14 cellular contexts compared by ENCODE assay signal in the genomic region with DNA sequence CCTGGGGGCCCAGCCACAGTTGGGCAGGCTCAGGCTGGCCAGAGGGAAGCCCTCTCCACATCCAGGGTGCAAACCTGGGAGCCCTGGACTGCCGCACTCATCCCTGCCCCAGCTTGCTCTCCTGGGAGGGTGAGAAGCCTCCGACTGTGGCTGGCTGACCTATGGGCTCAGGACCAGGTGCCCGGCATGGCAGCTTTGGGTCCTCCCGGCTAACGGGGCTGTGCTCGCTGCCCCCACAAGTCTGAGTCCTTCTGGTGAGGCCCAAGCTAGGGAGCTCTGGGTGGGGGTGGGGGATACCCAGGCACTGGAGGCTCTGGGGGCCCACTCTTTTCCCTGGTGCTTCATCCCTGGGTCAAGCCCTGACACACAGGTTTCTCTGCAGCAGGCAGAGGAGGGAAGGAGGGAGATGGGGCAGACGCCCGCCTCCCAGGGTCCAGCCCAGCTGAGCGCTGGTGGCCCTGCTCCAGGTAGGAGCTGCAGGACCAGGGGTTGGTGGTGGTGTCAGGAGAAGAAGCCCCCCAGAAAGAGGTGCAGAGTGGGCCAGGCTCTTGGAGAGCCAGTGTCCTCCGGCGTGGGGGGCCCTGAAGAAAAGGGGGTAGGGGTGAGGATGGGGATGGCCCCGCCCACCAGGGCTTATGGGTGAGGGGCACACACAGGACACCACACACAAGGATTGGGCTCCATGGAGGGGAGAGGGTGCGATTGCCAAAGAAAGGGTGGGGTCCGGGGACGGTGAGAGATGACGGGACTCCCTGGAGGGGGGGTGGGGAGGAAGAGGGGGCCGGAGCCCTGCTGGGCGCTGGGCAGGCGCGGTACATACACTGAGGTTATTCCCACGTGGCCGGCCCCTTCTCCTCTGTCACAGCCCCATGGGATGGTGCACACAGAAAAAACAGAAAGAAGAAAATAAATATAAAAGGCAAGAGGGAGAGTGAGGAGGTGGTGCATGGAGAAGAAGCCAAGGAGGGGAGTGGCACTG. TPM values are rescaled to one million over a fixed set of nuclear protein-coding genes. Genes with fewer than 3 reads are reported as not detected.
DNase-seq lines count a peak whose midpoint lies in the region; ATAC-seq, FAIRE-seq and TF ChIP-seq lines count a peak whose summit lies in the region.
"Had no signal": no experiment of that assay in that cellular context is flagged by ENCODE, and none has a peak within 500 bp of the region (broad histone marks: within the 10 kb centered on the region; RNA-seq: fewer than 3 reads in every experiment).

No MANE protein-coding gene starts in this region.

- intact Hi-C loops in natural killer cell (cut with micrococcal nuclease): no loop called here

- H3K4me1 Mint-ChIP-seq in natural killer cell: peaks cover 17 to 33% of the 10 kb centered on the region in 2 donors
- H3K4me1 Mint-ChIP-seq in natural killer cell treated with Interleukin-12 subunit alpha and Interleukin-12 subunit beta and Interleukin-15 and Interleukin-18, amount 100 ng/mL, for 72 hours (ENCODE audit: low read depth in 2 of 2): peaks cover 15 to 16% of the 10 kb centered on the region in 2 donors

- H3K27me3 Mint-ChIP-seq in natural killer cell (ENCODE audit: low read depth in 2 of 2): no peaks in the 10 kb centered on the region
- no peaks in the 10 kb centered on the region for H3K27me3 Mint-ChIP-seq in natural killer cell treated with Interleukin-12 subunit alpha and Interleukin-12 subunit beta and Interleukin-15 and Interleukin-18, amount 100 ng/mL, for 72 hours

- H3K4me3 Mint-ChIP-seq in natural killer cell: peak overlapping the region; percentile 63
- no peak overlapping the region for H3K4me3 Mint-ChIP-seq in natural killer cell treated with Interleukin-12 subunit alpha and Interleukin-12 subunit beta and Interleukin-15 and Interleukin-18, amount 100 ng/mL, for 72 hours

- H2AFZ ChIP-seq in OCI-LY3 (ENCODE audit: low read depth, low read length) (no peak overlapping the region; the same call in 1 of the 2 replicates), H1 (ENCODE audit: low read length) (no peak overlapping the region)

- TF ChIP-seq CTCF in natural killer cell (IDR thresholded peaks at IDR 0.05): no peak
- no peak for TF ChIP-seq CTCF in OCI-LY3 (IDR thresholded peaks at IDR 0.05; ENCODE audit: low read depth, low read length)
- no peak for TF ChIP-seq CTCF in H1 (IDR thresholded peaks at IDR 0.05; ENCODE audit: control extremely low read depth in 1 of 3, insufficient read depth in 1 of 3, low read depth in 1 of 3, low read length in 3 of 3)

- no peak for ATAC-seq in natural killer cell
- ATAC-seq in natural killer cell treated with Interleukin-12 subunit alpha and Interleukin-12 subunit beta and Interleukin-15 and Interleukin-18, amount 100 ng/mL, for 72 hours: no peak
- ATAC-seq in GM19463 (IDR thresholded peaks at IDR 0.05; ENCODE audit: unreplicated experiment): no peak
- no peak for ATAC-seq in HG03175 (IDR thresholded peaks at IDR 0.05; ENCODE audit: unreplicated experiment)
- ATAC-seq: left colon, mucosa of descending colon had no signal

- TF ChIP-seq POLR2A in H1 (IDR thresholded peaks at IDR 0.05; ENCODE audit: control extremely low read depth in 1 of 2, low read depth in 2 of 2, low read length in 2 of 2): no peak

- H2BK20ac ChIP-seq in H1 (ENCODE audit: low read length): no peak overlapping the region

- no peak overlapping the region for H3K56ac ChIP-seq in H1 (replicated peaks; ENCODE audit: insufficient read length, low read depth, low read length)

- H4K8ac ChIP-seq in H1 (ENCODE audit: extremely low read depth, insufficient read depth, low read length): no peak overlapping the region; the same call in 1 of the 2 replicates

- H3K9ac ChIP-seq in OCI-LY3 (ENCODE audit: low read length): peak overlapping the region; percentile 71
- no peak overlapping the region for H3K9ac ChIP-seq in H1 (replicated peaks in 1 of 4; ENCODE audit: extremely low read depth in 1 of 4, low read depth in 3 of 4, low read length in 3 of 4)

- H3K23me2 ChIP-seq in H1 (ENCODE audit: low read depth, low read length): 0 out of 2 replicates have a peak, but pooled peaks cover 2% of the 10 kb centered on the region

- H3K18ac ChIP-seq in H1 (ENCODE audit: extremely low read depth, low read length): peak overlapping the region; percentile 48; the same call in 1 of the 2 replicates

- DNase-seq in natural killer cell (no peak), H1 (ENCODE audit: low read depth in 1 of 2, low spot score in 2 of 2) (no peak), NCI-H1105 (lab: John Stamatoyannopoulos, UW) (no peak), KG1 (lab: John Stamatoyannopoulos, UW) (no peak)
- DNase-seq in natural killer cell treated with Interleukin-12 subunit alpha and Interleukin-12 subunit beta and Interleukin-15 and Interleukin-18, amount 100 ng/mL, for 72 hours (ENCODE audit: low spot score): no peak
- DNase-seq: activated CD4-positive, alpha-beta T cell treated with anti-CD3 and anti-CD28 coated beads for 48 hours; esophagus squamous epithelium; left colon; mucosa of descending colon; NCI-H1417; NCI-H2171 had no signal

- H3K79me1 ChIP-seq in H1 (ENCODE audit: low read depth, low read length): no peaks in the 10 kb centered on the region

- H2BK12ac ChIP-seq in H1 (ENCODE audit: low read depth, low read length): 0 out of 2 replicates have a peak overlapping the region, but pooled peaks have one; percentile 39

- peak overlapping the region in 1 of 2 donors; percentile 93 for H3K27ac Mint-ChIP-seq in natural killer cell
- H3K27ac Mint-ChIP-seq in natural killer cell treated with Interleukin-12 subunit alpha and Interleukin-12 subunit beta and Interleukin-15 and Interleukin-18, amount 100 ng/mL, for 72 hours: peak overlapping the region in 1 of 2 donors; percentile 76

- H3K27me3 ChIP-seq in OCI-LY3 (ENCODE audit: low read depth, low read length) (peaks cover 31% of the 10 kb centered on the region), H1 (replicated peaks in 1 of 4; ENCODE audit: control insufficient read depth in 3 of 4, extremely low read depth in 1 of 4, insufficient read depth in 3 of 4, low read length in 3 of 4) (no peaks in the 10 kb centered on the region)
- H3K27me3 ChIP-seq: esophagus squamous epithelium had no signal

- peak overlapping the region; percentile 78 for H3K4me3 ChIP-seq in OCI-LY3 (ENCODE audit: low read length)
- no peak overlapping the region for H3K4me3 ChIP-seq in H1 (ENCODE audit: extremely low read depth in 1 of 4, insufficient read depth in 2 of 4, low read depth in 3 of 4, low read length in 4 of 4)
- H3K4me3 ChIP-seq: esophagus squamous epithelium, mucosa of descending colon had no signal

- no peak for FAIRE-seq in H1 (lab: Jason Lieb, UNC)

- H3K4ac ChIP-seq in H1 (replicated peaks; ENCODE audit: insufficient read length, low read depth, low read length): no peak overlapping the region

- H3K9me3 ChIP-seq in OCI-LY3 (ENCODE audit: insufficient read depth, low read length) (no peaks in the 10 kb centered on the region), H1 (ENCODE audit: insufficient read depth in 2 of 2, low read depth in 1 of 2, low read length in 1 of 2) (no peaks in the 10 kb centered on the region)
- H3K9me3 ChIP-seq: esophagus squamous epithelium, mucosa of descending colon had no signal

- H3K27ac ChIP-seq in OCI-LY3 (ENCODE audit: low read length): no peak overlapping the region
- H3K27ac ChIP-seq in H1 (ENCODE audit: low read depth, low read length): no peak overlapping the region
- H3K27ac ChIP-seq: esophagus squamous epithelium had no signal

- no peaks in the 10 kb centered on the region for H3K36me3 ChIP-seq in OCI-LY3 (replicated peaks; ENCODE audit: low read depth, low read length)
- no peaks in the 10 kb centered on the region; a peak in 1 of 8 replicates for H3K36me3 ChIP-seq in H1 (ENCODE audit: control insufficient read depth in 2 of 4, insufficient read depth in 4 of 4, low read length in 3 of 4)
- H3K36me3 ChIP-seq: esophagus squamous epithelium had no signal

- H3K79me2 ChIP-seq in OCI-LY3 (ENCODE audit: low read length) (no peaks in the 10 kb centered on the region), H1 (ENCODE audit: control insufficient read depth in 1 of 2, insufficient read depth in 2 of 2, low read length in 2 of 2) (no peaks in the 10 kb centered on the region)

- no peaks in the 10 kb centered on the region for H3K9me3 Mint-ChIP-seq in natural killer cell
- H3K9me3 Mint-ChIP-seq in natural killer cell treated with Interleukin-12 subunit alpha and Interleukin-12 subunit beta and Interleukin-15 and Interleukin-18, amount 100 ng/mL, for 72 hours: no peaks in the 10 kb centered on the region

- no peak overlapping the region for H3K14ac ChIP-seq in H1 (ENCODE audit: insufficient read length)

- TF ChIP-seq EP300 in H1 (IDR thresholded peaks at IDR 0.05; ENCODE audit: borderline replicate concordance in 1 of 2, low read depth in 2 of 2, low read length in 2 of 2): no peak

- CTCF ChIA-PET in H1 (lab: Charles Lee; ENCODE audit: partially characterized antibody): interaction anchor here (0.6 to 9.0 kb wide), 6 partner anchors 14 to 1856 kb away, joined by 3 to 89 read pairs (median 3); no protein-coding TSS in a partner anchor

- H2BK5ac ChIP-seq in H1 (ENCODE audit: low read depth, low read length): 0 out of 2 replicates have a peak overlapping the region, but pooled peaks have one; percentile 24

- H3K36me3 Mint-ChIP-seq in natural killer cell: no peaks in the 10 kb centered on the region
- no peaks in the 10 kb centered on the region for H3K36me3 Mint-ChIP-seq in natural killer cell treated with Interleukin-12 subunit alpha and Interleukin-12 subunit beta and Interleukin-15 and Interleukin-18, amount 100 ng/mL, for 72 hours

- H2BK120ac ChIP-seq in H1 (replicated peaks; ENCODE audit: low read depth, low read length): no peak overlapping the region

- H4K20me1 ChIP-seq in OCI-LY3 (ENCODE audit: insufficient read depth, low read length) (no peaks in the 10 kb centered on the region), H1 (replicated peaks in 1 of 2; ENCODE audit: control insufficient read depth in 1 of 2, insufficient read depth in 2 of 2, low read length in 2 of 2) (peaks cover 0 to 2% of the 10 kb centered on the region in 2 experiments)

- POLR2A ChIA-PET in H1 (lab: Charles Lee; ENCODE audit: partially characterized antibody): interaction anchor here (0.5 to 2.0 kb wide), 5 partner anchors 47 to 92 kb away, joined by 3 to 7 read pairs (median 3); partner anchors contain the start of gene NACC1

- 92% methylated on average over 8 of the region's 22 CpGs; no CpG with 5 or more reads in 1 of the 2 experiments for WGBS in H1 (ENCODE audit: extremely low coverage in 1 of 2, insufficient coverage in 1 of 2, insufficient read length in 1 of 2, insufficient replicate concordance in 2 of 2, low coverage in 1 of 2, low lambda C conversion rate in 2 of 2, missing lambda C conversion rate in 1 of 2), 2 experiments

- no peak overlapping the region for H4K91ac ChIP-seq in H1 (replicated peaks; ENCODE audit: insufficient read length, low read length)

- H3K4me1 ChIP-seq in OCI-LY3 (ENCODE audit: low read length) (peaks cover 42% of the 10 kb centered on the region), H1 (replicated peaks in 1 of 4; ENCODE audit: control insufficient read depth in 3 of 4, insufficient read depth in 4 of 4, low read length in 3 of 4) (peaks cover 0 to 10% (median 5%) of the 10 kb centered on the region in 4 experiments; a peak in 4 of 7 replicates)

- peak overlapping the region; percentile 26 for H4K5ac ChIP-seq in H1 (ENCODE audit: insufficient read length, low read depth, low read length)

- TF ChIP-seq RAD21 in H1 (IDR thresholded peaks at IDR 0.05 in 1 of 2, conservative IDR thresholded peaks at IDR 0.05 in 1 of 2; ENCODE audit: low read depth in 2 of 2, low read length in 2 of 2): no peak

- H3K4me2 ChIP-seq in OCI-LY3 (ENCODE audit: low read length): peak overlapping the region; percentile 91
- no peak overlapping the region for H3K4me2 ChIP-seq in H1 (ENCODE audit: insufficient read depth in 1 of 2, low read depth in 2 of 2, low read length in 2 of 2)

- H2AK5ac ChIP-seq in H1 (ENCODE audit: low read depth, low read length): no peak overlapping the region; the same call in 1 of the 2 replicates

- H2BK15ac ChIP-seq in H1 (ENCODE audit: low read length): no peak overlapping the region

- H3K23ac ChIP-seq in H1 (ENCODE audit: insufficient read length): no peak overlapping the region

RNA-seq across cellular contexts. Expression of gene IER2, which starts 59.9 kb away (rescaled TPM):
- total RNA-seq in natural killer cell: 1,000 to 10,000 TPM in 1 of 3 donors, 100 to 1,000 TPM in 2; 668 to 1,112 (median 949) TPM
- total RNA-seq in natural killer cell treated with Interleukin-12 subunit alpha and Interleukin-12 subunit beta and Interleukin-15 and Interleukin-18, amount 100 ng/mL, for 72 hours: 100 to 1,000 TPM; 106 to 117 TPM
- total RNA-seq in H1 (2021; fragmentation: NEBNext Ultra II Directional; extraction: Animal tissue kit (Norgen Biotek cat#: 25700)): 137 and 138 TPM in 2 replicates
- 84.5 and 151 TPM in 2 replicates for polyA plus RNA-seq in H1 (2011; rRNA removed)
- 66.0 TPM for polyA plus RNA-seq in H1 (2011; cell fraction: cytosol; rRNA removed)
- polyA plus RNA-seq in H1 (2011; cell fraction: nucleus; rRNA removed): 110 TPM
- polyA plus RNA-seq in H1 (2012, experiment 1 of 2): 106 to 120 TPM (median 111 TPM) in 4 replicates
- polyA plus RNA-seq in H1 (2012, experiment 2 of 2): 92.0 TPM
- 105 TPM for polyA plus RNA-seq in H1 (2013, experiment 1 of 2)
- polyA plus RNA-seq in H1 (2013, experiment 2 of 2): 105 TPM
- polyA minus RNA-seq in H1 (2011; rRNA and poly(A)+ RNA removed): 6.0 and 9.9 TPM in 2 replicates
- polyA minus RNA-seq in H1 (2011; cell fraction: cytosol; rRNA and poly(A)+ RNA removed): 33.4 TPM
- polyA minus RNA-seq in H1 (2011; cell fraction: nucleus; rRNA and poly(A)+ RNA removed): 81.9 TPM

RNA-seq across cellular contexts. Expression of gene STX10, which starts 59.9 kb away (rescaled TPM):
- 10 to 100 TPM; 39.2 to 46.9 (median 42.0) TPM for total RNA-seq in natural killer cell
- 10 to 100 TPM; 48.1 to 62.5 TPM for total RNA-seq in natural killer cell treated with Interleukin-12 subunit alpha and Interleukin-12 subunit beta and Interleukin-15 and Interleukin-18, amount 100 ng/mL, for 72 hours
- 50.8 and 53.0 TPM in 2 replicates for total RNA-seq in H1 (2021; fragmentation: NEBNext Ultra II Directional; extraction: Animal tissue kit (Norgen Biotek cat#: 25700))
- polyA plus RNA-seq in H1 (2011; rRNA removed): 80.1 and 86.8 TPM in 2 replicates
- polyA plus RNA-seq in H1 (2011; cell fraction: cytosol; rRNA removed): 88.9 TPM
- 146 TPM for polyA plus RNA-seq in H1 (2011; cell fraction: nucleus; rRNA removed)
- polyA plus RNA-seq in H1 (2012, experiment 1 of 2): 58.8 to 94.1 TPM (median 80.2 TPM) in 4 replicates
- polyA plus RNA-seq in H1 (2012, experiment 2 of 2): 81.1 TPM
- 48.9 TPM for polyA plus RNA-seq in H1 (2013, experiment 1 of 2)
- 49.5 TPM for polyA plus RNA-seq in H1 (2013, experiment 2 of 2)
- polyA minus RNA-seq in H1 (2011; rRNA and poly(A)+ RNA removed): 44.8 and 47.0 TPM in 2 replicates
- polyA minus RNA-seq in H1 (2011; cell fraction: cytosol; rRNA and poly(A)+ RNA removed): 40.2 TPM
- polyA minus RNA-seq in H1 (2011; cell fraction: nucleus; rRNA and poly(A)+ RNA removed): 36.6 TPM
